In genomic region chr15:67882487-67883227, GRCh38 we compare ENCODE assay signal across 10 cellular contexts. TPM values are rescaled to one million over a fixed set of nuclear protein-coding genes. Genes with fewer than 3 reads are reported as not detected.
DNase-seq lines count a peak whose midpoint lies in the region; TF ChIP-seq lines count a peak whose summit lies in the region.
"Had no signal": no experiment of that assay in that cellular context is flagged by ENCODE, and none has a peak within 500 bp of the region (broad histone marks: within the 10 kb centered on the region; RNA-seq: fewer than 3 reads in every experiment).

No MANE protein-coding gene starts in this region.

- H3K9me3 ChIP-seq in tibial nerve: no peaks in the 10 kb centered on the region

- peak overlapping the region; percentile 79 to 92 (median 88) for H3K27ac ChIP-seq in tibial nerve

- H3K27me3 Mint-ChIP-seq in activated CD4-positive, alpha-beta memory T cell treated with anti-CD3 and anti-CD28 coated beads for 36 hours: peaks cover 8% of the 10 kb centered on the region
- peaks cover 24% of the 10 kb centered on the region for H3K27me3 Mint-ChIP-seq in activated CD4-positive, alpha-beta memory T cell treated with anti-CD3 and anti-CD28 coated beads, Interleukin-2, amount 10 ng/mL, durations not matched to agents 7 days and 5 days

- no peak for TF ChIP-seq EP300 in tibial nerve (IDR thresholded peaks at IDR 0.05)

- H3K27me3 ChIP-seq in tibial nerve: no peaks in the 10 kb centered on the region

- no peak overlapping the region for H3K4me3 ChIP-seq in fibroblast of villous mesenchyme (ENCODE audit: low read depth, low read length)
- H3K4me3 ChIP-seq in tibial nerve: no peak overlapping the region
- H3K4me3 ChIP-seq: lung had no signal

- TF ChIP-seq CTCF in fibroblast of villous mesenchyme (IDR thresholded peaks at IDR 0.05; ENCODE audit: insufficient read depth, low read depth, low read length) (no peak), tibial nerve (IDR thresholded peaks at IDR 0.05) (no peak)

- peaks cover 0 to 50% (median 20%) of the 10 kb centered on the region in 4 donors for H3K4me1 ChIP-seq in tibial nerve

- H3K36me3 Mint-ChIP-seq in activated CD4-positive, alpha-beta memory T cell treated with anti-CD3 and anti-CD28 coated beads for 36 hours: no peaks in the 10 kb centered on the region
- H3K36me3 Mint-ChIP-seq in activated CD4-positive, alpha-beta memory T cell treated with anti-CD3 and anti-CD28 coated beads, Interleukin-2, amount 10 ng/mL, durations not matched to agents 7 days and 5 days (ENCODE audit: low read depth): no peaks in the 10 kb centered on the region

- peak; percentile 19 for DNase-seq in activated CD4-positive, alpha-beta memory T cell treated with anti-CD3 and anti-CD28 coated beads for 36 hours
- DNase-seq in activated CD4-positive, alpha-beta memory T cell treated with anti-CD3 and anti-CD28 coated beads, Interleukin-2, amount 10 ng/mL, durations not matched to agents 7 days and 5 days: no peak
- DNase-seq in RPMI8226 (peak; percentile 67), fibroblast of villous mesenchyme (ENCODE audit: low read depth) (peak; percentile 28), tibial nerve (ENCODE audit: low spot score in 2 of 2) (no peak), LoVo (ENCODE audit: low spot score) (no peak), AG08396 (ENCODE audit: low spot score) (no peak), ecto neural progenitor cell (ENCODE audit: low spot score) (no peak)
- DNase-seq: stimulated activated CD4-positive, alpha-beta T cell treated with anti-CD3 and anti-CD28 coated beads, Interleukin-2, amount 100 ng/mL, for 24 hours had no signal

- no peak for TF ChIP-seq POLR2A in tibial nerve (IDR thresholded peaks at IDR 0.05)

- H3K27ac Mint-ChIP-seq in activated CD4-positive, alpha-beta memory T cell treated with anti-CD3 and anti-CD28 coated beads for 36 hours: no peak overlapping the region
- H3K27ac Mint-ChIP-seq in activated CD4-positive, alpha-beta memory T cell treated with anti-CD3 and anti-CD28 coated beads, Interleukin-2, amount 10 ng/mL, durations not matched to agents 7 days and 5 days: no peak overlapping the region

- CTCF ChIA-PET in activated CD4-positive, alpha-beta memory T cell treated with anti-CD3 and anti-CD28 coated beads for 36 hours (lab: Charles Lee): interaction anchor here (1.5 kb wide), 1 partner anchor 19 kb away, joined by 3 read pairs; no protein-coding TSS in a partner anchor
- CTCF ChIA-PET in activated CD4-positive, alpha-beta memory T cell treated with anti-CD3 and anti-CD28 coated beads, Interleukin-2, amount 10 ng/mL, durations not matched to agents 7 days and 5 days (lab: Charles Lee): interaction anchor here (2.2 kb wide), 1 partner anchor 19 kb away, joined by 5 read pairs; no protein-coding TSS in a partner anchor

- WGBS in tibial nerve, 2 donors: 57 to 65% methylated on average over 8 of the region's 8 CpGs

- H3K9me3 Mint-ChIP-seq in activated CD4-positive, alpha-beta memory T cell treated with anti-CD3 and anti-CD28 coated beads for 36 hours: no peaks in the 10 kb centered on the region
- H3K9me3 Mint-ChIP-seq in activated CD4-positive, alpha-beta memory T cell treated with anti-CD3 and anti-CD28 coated beads, Interleukin-2, amount 10 ng/mL, durations not matched to agents 7 days and 5 days: no peaks in the 10 kb centered on the region

- intact Hi-C loops in activated CD4-positive, alpha-beta memory T cell treated with anti-CD3 and anti-CD28 coated beads for 36 hours (cut with micrococcal nuclease): no loop called here

- peaks cover 10% of the 10 kb centered on the region for H3K4me1 Mint-ChIP-seq in activated CD4-positive, alpha-beta memory T cell treated with anti-CD3 and anti-CD28 coated beads for 36 hours (ENCODE audit: low read depth)
- H3K4me1 Mint-ChIP-seq in activated CD4-positive, alpha-beta memory T cell treated with anti-CD3 and anti-CD28 coated beads, Interleukin-2, amount 10 ng/mL, durations not matched to agents 7 days and 5 days: peaks cover 9% of the 10 kb centered on the region

- H3K4me3 Mint-ChIP-seq in activated CD4-positive, alpha-beta memory T cell treated with anti-CD3 and anti-CD28 coated beads for 36 hours: no peak overlapping the region
- no peak overlapping the region for H3K4me3 Mint-ChIP-seq in activated CD4-positive, alpha-beta memory T cell treated with anti-CD3 and anti-CD28 coated beads, Interleukin-2, amount 10 ng/mL, durations not matched to agents 7 days and 5 days

- POLR2A ChIA-PET in activated CD4-positive, alpha-beta memory T cell treated with anti-CD3 and anti-CD28 coated beads for 36 hours (lab: Charles Lee): no interaction called here
- POLR2A ChIA-PET in activated CD4-positive, alpha-beta memory T cell treated with anti-CD3 and anti-CD28 coated beads, Interleukin-2, amount 10 ng/mL, durations not matched to agents 7 days and 5 days (lab: Charles Lee): interaction anchor here (0.9 kb wide), 1 partner anchor 173 kb away, joined by 3 read pairs; no protein-coding TSS in a partner anchor

- H3K36me3 ChIP-seq in tibial nerve: no peaks in the 10 kb centered on the region

RNA-seq across cellular contexts. Expression of gene RNU6-1, which starts 42.8 kb away (rescaled TPM):
- not detected for total RNA-seq in activated CD4-positive, alpha-beta memory T cell treated with anti-CD3 and anti-CD28 coated beads for 36 hours
- total RNA-seq in activated CD4-positive, alpha-beta memory T cell treated with anti-CD3 and anti-CD28 coated beads, Interleukin-2, amount 10 ng/mL, durations not matched to agents 7 days and 5 days: not detected
- total RNA-seq in fibroblast of villous mesenchyme: not detected in 2 replicates
- total RNA-seq in tibial nerve: not detected
- total RNA-seq: lung had no signal

RNA-seq across cellular contexts. Expression of gene SKOR1, which starts 57.3 kb away (rescaled TPM):
- total RNA-seq in activated CD4-positive, alpha-beta memory T cell treated with anti-CD3 and anti-CD28 coated beads for 36 hours: under 1 TPM; 0.12 TPM
- total RNA-seq in activated CD4-positive, alpha-beta memory T cell treated with anti-CD3 and anti-CD28 coated beads, Interleukin-2, amount 10 ng/mL, durations not matched to agents 7 days and 5 days: under 1 TPM; 0.23 to 0.25 TPM
- total RNA-seq in fibroblast of villous mesenchyme (0.32 TPM in 1 of 2 replicates, not detected in the other), tibial nerve (1 to 10 TPM in 1 of 4 donors, under 1 TPM in 3; 0.42 to 1.5 (median 0.82) TPM)

Comparison
In these comparisons a context has a peak if more than half of its experiments do, and no peak if none do; other contexts are left out.
1. DNase-seq: peak in activated CD4-positive, alpha-beta memory T cell treated with anti-CD3 and anti-CD28 coated beads for 36 hours (single experiment), RPMI8226 (single experiment) and fibroblast of villous mesenchyme (single experiment); none in activated CD4-positive, alpha-beta memory T cell treated with anti-CD3 and anti-CD28 coated beads, Interleukin-2, amount 10 ng/mL, durations not matched to agents 7 days and 5 days (single experiment), tibial nerve (0 of 2), LoVo (single experiment), AG08396 (single experiment) and ecto neural progenitor cell (single experiment).